Comparison of ENCODE assay signal across 1 cellular context in the genomic region with DNA sequence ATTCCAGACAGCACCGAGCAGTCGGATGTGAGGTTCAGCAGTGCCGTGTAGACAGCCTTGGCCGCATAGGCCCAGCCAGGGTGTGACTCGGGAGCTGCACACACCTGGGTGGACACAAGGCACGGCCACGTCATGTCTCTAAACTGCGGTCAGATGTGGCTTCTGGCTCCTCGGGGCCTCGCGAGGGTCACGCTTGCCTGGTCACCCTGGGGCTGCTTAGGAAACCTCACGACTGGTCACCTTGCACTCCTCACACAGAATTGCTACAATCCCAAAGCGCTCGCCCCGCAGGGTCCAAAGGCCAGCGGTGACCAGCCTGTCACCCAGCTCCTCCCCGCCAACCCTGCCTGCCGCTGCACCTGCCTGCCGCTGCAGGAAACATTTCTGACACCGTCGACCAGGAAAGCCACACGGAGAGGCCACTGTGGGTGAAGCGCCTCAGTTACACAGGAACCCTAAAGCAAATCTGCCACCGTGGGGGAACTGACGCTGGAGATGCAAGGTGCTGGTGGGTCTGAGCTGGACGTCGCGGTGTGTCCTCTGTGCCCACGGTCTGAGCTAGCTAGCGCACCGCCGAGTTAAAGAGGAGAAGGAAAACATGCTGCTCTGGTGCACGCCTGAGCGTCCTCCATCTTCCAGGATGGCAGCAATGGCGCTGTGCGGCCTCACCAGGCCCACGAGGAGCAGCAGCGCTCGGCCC.
TF ChIP-seq lines count a peak whose summit lies in the region.

No MANE protein-coding gene starts in this region.

TF ChIP-seq in HepG2, 621 proteins besides CTCF, POLR2A, EP300 and RAD21 (continued from another document and continues in another):
- TF ChIP-seq, protein P1, sequence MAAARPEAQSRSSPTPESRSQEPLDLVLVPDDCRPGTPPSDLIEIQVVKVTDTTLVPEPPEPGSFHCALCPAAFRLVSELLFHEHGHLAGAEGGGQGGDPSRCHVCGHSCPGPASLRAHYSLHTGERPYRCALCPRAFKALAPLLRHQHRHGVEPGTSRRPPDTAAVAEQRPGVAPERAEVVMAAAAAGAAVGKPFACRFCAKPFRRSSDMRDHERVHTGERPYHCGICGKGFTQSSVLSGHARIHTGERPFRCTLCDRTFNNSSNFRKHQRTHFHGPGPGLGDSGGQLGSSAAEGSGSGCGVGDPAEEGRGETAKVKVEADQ (CRISPR knock-in tag; IDR thresholded peaks at IDR 0.05; ENCODE audit: borderline replicate concordance): no peak; the same call in 1 of the 2 replicates
- TF ChIP-seq SRY (CRISPR knock-in tag; IDR thresholded peaks at IDR 0.05) (peak; percentile 73; the same call in 1 of the 2 replicates), RNF2 (conservative IDR thresholded peaks at IDR 0.05; ENCODE audit: low read depth) (peak; percentile 76), TAF15 (IDR thresholded peaks at IDR 0.05; ENCODE audit: low read depth, low read length, poor library complexity, severe bottlenecking) (no peak), HNF1A (IDR thresholded peaks at IDR 0.05; ENCODE audit: low read depth) (no peak), HNF1A (CRISPR knock-in tag; IDR thresholded peaks at IDR 0.05; ENCODE audit: borderline replicate concordance) (0 out of 2 replicates have a peak, but pooled peaks have one; percentile 34), KDM6A (CRISPR knock-in tag; IDR thresholded peaks at IDR 0.05; ENCODE audit: low read depth) (no peak), ZNF205 (CRISPR knock-in tag; IDR thresholded peaks at IDR 0.05) (peak; percentile 93), ZNF225 (CRISPR knock-in tag; IDR thresholded peaks at IDR 0.05) (peak; percentile 36; the same call in 1 of the 2 replicates), ZNF781 (CRISPR knock-in tag; IDR thresholded peaks at IDR 0.05; ENCODE audit: borderline replicate concordance, not compliant biosample characterization) (no peak), CENPT (CRISPR knock-in tag; IDR thresholded peaks at IDR 0.05; ENCODE audit: low read depth) (no peak), HNRNPL (IDR thresholded peaks at IDR 0.05; ENCODE audit: low read depth, low read length) (peak; percentile 77), ZNF337 (CRISPR knock-in tag; IDR thresholded peaks at IDR 0.05; ENCODE audit: borderline replicate concordance, low read depth) (0 out of 2 replicates have a peak, but pooled peaks have one; percentile 39), NCOR1 (IDR thresholded peaks at IDR 0.05; ENCODE audit: borderline replicate concordance, low read length) (peak; percentile 80; the same call in 1 of the 2 replicates), RXRA (CRISPR knock-in tag; IDR thresholded peaks at IDR 0.05) (peak; percentile 34; the same call in 1 of the 2 replicates), ZFP36L2 (CRISPR knock-in tag; IDR thresholded peaks at IDR 0.05) (no peak), ZNF501 (CRISPR knock-in tag; IDR thresholded peaks at IDR 0.05) (peak; percentile 71), ZNF430 (CRISPR knock-in tag; IDR thresholded peaks at IDR 0.05) (peak; percentile 90; the same call in 1 of the 2 replicates), ZSCAN25 (CRISPR knock-in tag; IDR thresholded peaks at IDR 0.05) (peak; percentile 72; the same call in 1 of the 2 replicates), ZMYM3 (CRISPR knock-in tag; IDR thresholded peaks at IDR 0.05) (peak; percentile 50; the same call in 1 of the 2 replicates), POLR2G (IDR thresholded peaks at IDR 0.05; ENCODE audit: low read depth, low read length) (peak; percentile 42; the same call in 1 of the 2 replicates), SPEN (CRISPR knock-in tag; IDR thresholded peaks at IDR 0.05; ENCODE audit: low read depth) (peak; percentile 90), ATF7 (IDR thresholded peaks at IDR 0.05) (no peak), ATF7 (CRISPR knock-in tag; IDR thresholded peaks at IDR 0.05) (0 out of 2 replicates have a peak, but pooled peaks have one; percentile 40), E2F1 (CRISPR knock-in tag; IDR thresholded peaks at IDR 0.05) (no peak), ZNF552 (CRISPR knock-in tag; IDR thresholded peaks at IDR 0.05; ENCODE audit: borderline replicate concordance) (peak; percentile 93), YEATS4 (CRISPR knock-in tag; IDR thresholded peaks at IDR 0.05; ENCODE audit: borderline replicate concordance) (no peak), SMAD9 (CRISPR knock-in tag; IDR thresholded peaks at IDR 0.05) (no peak), HNRNPK (IDR thresholded peaks at IDR 0.05; ENCODE audit: low read depth, low read length, poor library complexity, severe bottlenecking) (no peak), NFATC3 (CRISPR knock-in tag; IDR thresholded peaks at IDR 0.05) (no peak), TSC22D2 (CRISPR knock-in tag; IDR thresholded peaks at IDR 0.05; ENCODE audit: borderline replicate concordance) (peak; percentile 67; the same call in 1 of the 2 replicates), MED8 (CRISPR knock-in tag; IDR thresholded peaks at IDR 0.05; ENCODE audit: insufficient replicate concordance) (no peak), HMG20A (CRISPR knock-in tag; IDR thresholded peaks at IDR 0.05; ENCODE audit: borderline replicate concordance) (peak; percentile 56; the same call in 1 of the 2 replicates), ZNF574 (CRISPR knock-in tag; IDR thresholded peaks at IDR 0.05) (peak; percentile 63), SETDB1 (CRISPR knock-in tag; IDR thresholded peaks at IDR 0.05; ENCODE audit: borderline replicate concordance) (no peak), TCF7 (IDR thresholded peaks at IDR 0.05; ENCODE audit: low read depth) (no peak), DRAP1 (CRISPR knock-in tag; IDR thresholded peaks at IDR 0.05) (no peak), ZNF674 (CRISPR knock-in tag; IDR thresholded peaks at IDR 0.05; ENCODE audit: low read depth) (no peak), ZSCAN31 (CRISPR knock-in tag; IDR thresholded peaks at IDR 0.05; ENCODE audit: low read depth) (0 out of 2 replicates have a peak, but pooled peaks have one; percentile 45), SIN3A (IDR thresholded peaks at IDR 0.05; ENCODE audit: borderline replicate concordance, low read depth, low read length) (no peak), KDM5B (CRISPR knock-in tag; IDR thresholded peaks at IDR 0.05; ENCODE audit: borderline replicate concordance) (peak; percentile 61)
- TF ChIP-seq, protein P2, sequence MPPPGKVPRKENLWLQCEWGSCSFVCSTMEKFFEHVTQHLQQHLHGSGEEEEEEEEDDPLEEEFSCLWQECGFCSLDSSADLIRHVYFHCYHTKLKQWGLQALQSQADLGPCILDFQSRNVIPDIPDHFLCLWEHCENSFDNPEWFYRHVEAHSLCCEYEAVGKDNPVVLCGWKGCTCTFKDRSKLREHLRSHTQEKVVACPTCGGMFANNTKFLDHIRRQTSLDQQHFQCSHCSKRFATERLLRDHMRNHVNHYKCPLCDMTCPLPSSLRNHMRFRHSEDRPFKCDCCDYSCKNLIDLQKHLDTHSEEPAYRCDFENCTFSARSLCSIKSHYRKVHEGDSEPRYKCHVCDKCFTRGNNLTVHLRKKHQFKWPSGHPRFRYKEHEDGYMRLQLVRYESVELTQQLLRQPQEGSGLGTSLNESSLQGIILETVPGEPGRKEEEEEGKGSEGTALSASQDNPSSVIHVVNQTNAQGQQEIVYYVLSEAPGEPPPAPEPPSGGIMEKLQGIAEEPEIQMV (CRISPR knock-in tag; IDR thresholded peaks at IDR 0.05; ENCODE audit: low read depth): peak; percentile 88
- TF ChIP-seq, protein P3, sequence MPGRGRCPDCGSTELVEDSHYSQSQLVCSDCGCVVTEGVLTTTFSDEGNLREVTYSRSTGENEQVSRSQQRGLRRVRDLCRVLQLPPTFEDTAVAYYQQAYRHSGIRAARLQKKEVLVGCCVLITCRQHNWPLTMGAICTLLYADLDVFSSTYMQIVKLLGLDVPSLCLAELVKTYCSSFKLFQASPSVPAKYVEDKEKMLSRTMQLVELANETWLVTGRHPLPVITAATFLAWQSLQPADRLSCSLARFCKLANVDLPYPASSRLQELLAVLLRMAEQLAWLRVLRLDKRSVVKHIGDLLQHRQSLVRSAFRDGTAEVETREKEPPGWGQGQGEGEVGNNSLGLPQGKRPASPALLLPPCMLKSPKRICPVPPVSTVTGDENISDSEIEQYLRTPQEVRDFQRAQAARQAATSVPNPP (CRISPR knock-in tag; IDR thresholded peaks at IDR 0.05): 0 out of 2 replicates have a peak, but pooled peaks have one; percentile 63
- TF ChIP-seq, protein P4, sequence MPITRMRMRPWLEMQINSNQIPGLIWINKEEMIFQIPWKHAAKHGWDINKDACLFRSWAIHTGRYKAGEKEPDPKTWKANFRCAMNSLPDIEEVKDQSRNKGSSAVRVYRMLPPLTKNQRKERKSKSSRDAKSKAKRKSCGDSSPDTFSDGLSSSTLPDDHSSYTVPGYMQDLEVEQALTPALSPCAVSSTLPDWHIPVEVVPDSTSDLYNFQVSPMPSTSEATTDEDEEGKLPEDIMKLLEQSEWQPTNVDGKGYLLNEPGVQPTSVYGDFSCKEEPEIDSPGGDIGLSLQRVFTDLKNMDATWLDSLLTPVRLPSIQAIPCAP (CRISPR knock-in tag; IDR thresholded peaks at IDR 0.05; ENCODE audit: low read depth): no peak
